In genomic region chr17:5355416-5356129, GRCh38 we compare ENCODE assay signal across 15 cellular contexts.
DNase-seq lines count a peak whose midpoint lies in the region; ATAC-seq and TF ChIP-seq lines count a peak whose summit lies in the region.
"Had no signal": no experiment of that assay in that cellular context is flagged by ENCODE, and none has a peak within 500 bp of the region (broad histone marks: within the 10 kb centered on the region; RNA-seq: fewer than 3 reads in every experiment).

No MANE protein-coding gene starts in this region.

- BruUV-seq in A673 (replicated peaks; lab: Mats Ljungman, UMichigan): no TSS peak

- H3K4me3 ChIP-seq in A673 (ENCODE audit: low read depth, low read length, poor library complexity, severe bottlenecking) (no peak overlapping the region), ascending aorta (peak overlapping the region in 1 of 2 donors; percentile 14), right cardiac atrium (ENCODE audit: low read length) (no peak overlapping the region), Peyer's patch (no peak overlapping the region)

- H3K9me3 ChIP-seq in A673 (ENCODE audit: low read depth, low read length, poor library complexity, severe bottlenecking): no peaks in the 10 kb centered on the region
- H3K9me3 ChIP-seq in ascending aorta: no peaks in the 10 kb centered on the region
- no peaks in the 10 kb centered on the region for H3K9me3 ChIP-seq in right cardiac atrium (ENCODE audit: control insufficient read depth, low read length)
- no peaks in the 10 kb centered on the region for H3K9me3 ChIP-seq in Peyer's patch

- 62% methylated on average over 3 of the region's 3 CpGs for WGBS in right cardiac atrium

- TF ChIP-seq POLR2A in Peyer's patch (IDR thresholded peaks at IDR 0.05): no peak

- peak in 1 of 2 donors; percentile 57 for ATAC-seq in right cardiac atrium

- H3K27me3 ChIP-seq in A673 (replicated peaks; ENCODE audit: insufficient read depth, low read depth, low read length, poor library complexity) (no peaks in the 10 kb centered on the region), ascending aorta (no peaks in the 10 kb centered on the region), right cardiac atrium (ENCODE audit: control insufficient read depth, insufficient read depth) (no peaks in the 10 kb centered on the region), Peyer's patch (no peaks in the 10 kb centered on the region)

- DNase-seq in A673 (ENCODE audit: low spot score) (no peak), DMS53 treated with DMSO at 0.1 percent for 48 hours (lab: John Stamatoyannopoulos, UW; ENCODE audit: unreplicated experiment) (peak; percentile 52), ascending aorta (ENCODE audit: low spot score in 2 of 2) (no peak), right cardiac atrium (no peak), CD1c-positive myeloid dendritic cell (ENCODE audit: extremely low spot score) (no peak), Peyer's patch (no peak), OCI-M1 (lab: John Stamatoyannopoulos, UW) (no peak)
- no peak for DNase-seq in stimulated activated naive CD4-positive, alpha-beta T cell (lab: John Stamatoyannopoulos, UW)
- DNase-seq: amygdala; effector CD8-positive, alpha-beta T cell; hippocampal formation; SHP77 treated with DMSO at 0.1 percent for 48 hours; stimulated activated CD4-positive, alpha-beta T cell treated with anti-CD3 and anti-CD28 coated beads, Interleukin-2, amount 100 ng/mL, for 48 hours; stimulated activated naive CD4-positive, alpha-beta T cell treated with Interleukin-2 at 50 U/mL for 16 hours had no signal

- CTCF ChIA-PET in A673 (lab: Charles Lee): no interaction called here

- TF ChIP-seq CTCF in A673 (conservative IDR thresholded peaks at IDR 0.05; ENCODE audit: low read depth, low read length) (no peak), ascending aorta (IDR thresholded peaks at IDR 0.05) (no peak), Peyer's patch (IDR thresholded peaks at IDR 0.05) (no peak)

- H3K27ac ChIP-seq in A673 (ENCODE audit: low read depth, low read length, poor library complexity, severe bottlenecking): peak overlapping the region; percentile 40
- H3K27ac ChIP-seq in ascending aorta: peak overlapping the region; percentile 67 to 75
- peak overlapping the region; percentile 76 for H3K27ac ChIP-seq in right cardiac atrium (ENCODE audit: low read length)
- no peak overlapping the region for H3K27ac ChIP-seq in Peyer's patch
- H3K27ac ChIP-seq: parathyroid adenoma had no signal

- H3K4me1 ChIP-seq in A673 (ENCODE audit: insufficient read depth, low read length, poor library complexity, severe bottlenecking) (no peaks in the 10 kb centered on the region), ascending aorta (peaks cover 15 to 21% of the 10 kb centered on the region in 2 donors), right cardiac atrium (ENCODE audit: control insufficient read depth, insufficient read depth, low read length) (peaks cover 1% of the 10 kb centered on the region), Peyer's patch (no peaks in the 10 kb centered on the region)
- H3K4me1 ChIP-seq: parathyroid adenoma had no signal

- POLR2A ChIA-PET in A673 (lab: Charles Lee; ENCODE audit: low non-redundant PET): no interaction called here

- intact Hi-C loops in A673 (cut with micrococcal nuclease; ENCODE audit: unreplicated experiment): no loop called here
- intact Hi-C loops in ascending aorta (cut with DNase I): no loop called here
- intact Hi-C loops in right cardiac atrium (cut with DNase I): no loop called here

- H3K36me3 ChIP-seq in A673 (ENCODE audit: insufficient read depth, low read length, poor library complexity, severe bottlenecking): peaks cover 35% of the 10 kb centered on the region
- peaks cover 15 to 44% of the 10 kb centered on the region in 2 donors for H3K36me3 ChIP-seq in ascending aorta
- H3K36me3 ChIP-seq in Peyer's patch: peaks cover 0 to 81% (median 0%) of the 10 kb centered on the region in 3 donors

Comparison
In these comparisons a context has a peak if more than half of its experiments do, and no peak if none do; other contexts are left out.
1. H3K27ac ChIP-seq: peak in A673 (single experiment), ascending aorta (2 of 2) and right cardiac atrium (single experiment); none in Peyer's patch (0 of 4).